Comparison of ENCODE assay signal across 1 cellular context in genomic region chr18:13916559-13916958, GRCh38.
TF ChIP-seq lines count a peak whose summit lies in the region.

No MANE protein-coding gene starts in this region.

TF ChIP-seq in H1, 55 proteins besides CTCF, POLR2A, EP300 and RAD21 (continued from another document):
- no peak for TF ChIP-seq E2F6 (IDR thresholded peaks at IDR 0.05)
